7 cellular contexts compared by ENCODE assay signal in genomic region chr6:43645613-43645964, GRCh38. TPM values are rescaled to one million over a fixed set of nuclear protein-coding genes. Genes with fewer than 3 reads are reported as not detected.
DNase-seq lines count a peak whose midpoint lies in the region; ATAC-seq and TF ChIP-seq lines count a peak whose summit lies in the region.

No MANE protein-coding gene starts in this region.

- DNase-seq in ascending aorta (ENCODE audit: low spot score in 2 of 2), result no peak
- DNase-seq in stimulated activated naive B cell treated with anti-CD40 and anti-IgM and Interleukin-4, amounts not matched to agents 10 μg/mL and 1 μg/mL and 100 μg/mL, for 72 hours, result no peak
- no peak for DNase-seq in amniotic stem cell (lab: John Stamatoyannopoulos, UW)
- no peak for DNase-seq in SHP77 treated with DMSO at 0.1 percent for 48 hours (lab: John Stamatoyannopoulos, UW)
- DNase-seq in cerebellar nuclear complex (lab: John Stamatoyannopoulos, UW), result no peak

- H3K4me1 ChIP-seq in ascending aorta, result peaks cover 0 to 8% of the 10 kb centered on the region in 2 donors

- no peak for TF ChIP-seq CTCF in ascending aorta (IDR thresholded peaks at IDR 0.05)

- H3K9me3 Mint-ChIP-seq in stimulated activated naive B cell treated with anti-CD40 and anti-IgM and Interleukin-4, amounts not matched to agents 10 μg/mL and 1 μg/mL and 100 μg/mL, for 72 hours, result no peaks in the 10 kb centered on the region

- intact Hi-C loops in ascending aorta (cut with DNase I), result no loop called here

- H3K4me3 Mint-ChIP-seq in stimulated activated naive B cell treated with anti-CD40 and anti-IgM and Interleukin-4, amounts not matched to agents 10 μg/mL and 1 μg/mL and 100 μg/mL, for 72 hours, result peak overlapping the region; percentile 82 to 88

- peak overlapping the region; percentile 57 to 61 for H3K4me3 ChIP-seq in ascending aorta
- peak overlapping the region; percentile 55 for H3K4me3 ChIP-seq in iPS-18c (ENCODE audit: insufficient read depth, low read depth, low read length)

- peaks cover 7 to 10% of the 10 kb centered on the region in 2 donors for H3K4me1 Mint-ChIP-seq in stimulated activated naive B cell treated with anti-CD40 and anti-IgM and Interleukin-4, amounts not matched to agents 10 μg/mL and 1 μg/mL and 100 μg/mL, for 72 hours

- no peaks in the 10 kb centered on the region for H3K9me3 ChIP-seq in ascending aorta
- H3K9me3 ChIP-seq in iPS-18c (ENCODE audit: control insufficient read depth, insufficient read depth, low read length), result no peaks in the 10 kb centered on the region

- ATAC-seq in HG02759 (IDR thresholded peaks at IDR 0.05; ENCODE audit: unreplicated experiment), result peak; percentile 18
- peak; percentile 20 to 31 for ATAC-seq in stimulated activated naive B cell treated with anti-CD40 and anti-IgM and Interleukin-4, amounts not matched to agents 10 μg/mL and 1 μg/mL and 100 μg/mL, for 72 hours (replicated peaks)

- H3K27ac Mint-ChIP-seq in stimulated activated naive B cell treated with anti-CD40 and anti-IgM and Interleukin-4, amounts not matched to agents 10 μg/mL and 1 μg/mL and 100 μg/mL, for 72 hours, result peak overlapping the region; percentile 25

- H3K27ac ChIP-seq in ascending aorta, result no peak overlapping the region

- H3K27me3 ChIP-seq in ascending aorta, result no peaks in the 10 kb centered on the region

- H3K36me3 ChIP-seq in ascending aorta, result peaks cover under 1 to 20% of the 10 kb centered on the region in 2 donors

- H3K27me3 Mint-ChIP-seq in stimulated activated naive B cell treated with anti-CD40 and anti-IgM and Interleukin-4, amounts not matched to agents 10 μg/mL and 1 μg/mL and 100 μg/mL, for 72 hours, result no peaks in the 10 kb centered on the region

- peaks cover 8 to 13% of the 10 kb centered on the region in 2 donors for H3K36me3 Mint-ChIP-seq in stimulated activated naive B cell treated with anti-CD40 and anti-IgM and Interleukin-4, amounts not matched to agents 10 μg/mL and 1 μg/mL and 100 μg/mL, for 72 hours

RNA-seq across cellular contexts. Expression of gene RSPH9, which starts 0.8 kb away (rescaled TPM):
- not detected for total RNA-seq in ascending aorta

RNA-seq across cellular contexts. Expression of gene MAD2L1BP, which starts 9.9 kb away (rescaled TPM):
- total RNA-seq in ascending aorta, result 15.0 TPM

RNA-seq across cellular contexts. Expression of gene GTPBP2, which starts 16.5 kb away (rescaled TPM):
- total RNA-seq in ascending aorta, result 30.7 TPM

RNA-seq across cellular contexts. Expression of gene MRPS18A, which starts 42.0 kb away (rescaled TPM):
- total RNA-seq in ascending aorta, result 29.8 TPM
